ENCODE assay signal across 26 cellular contexts in the genomic region with DNA sequence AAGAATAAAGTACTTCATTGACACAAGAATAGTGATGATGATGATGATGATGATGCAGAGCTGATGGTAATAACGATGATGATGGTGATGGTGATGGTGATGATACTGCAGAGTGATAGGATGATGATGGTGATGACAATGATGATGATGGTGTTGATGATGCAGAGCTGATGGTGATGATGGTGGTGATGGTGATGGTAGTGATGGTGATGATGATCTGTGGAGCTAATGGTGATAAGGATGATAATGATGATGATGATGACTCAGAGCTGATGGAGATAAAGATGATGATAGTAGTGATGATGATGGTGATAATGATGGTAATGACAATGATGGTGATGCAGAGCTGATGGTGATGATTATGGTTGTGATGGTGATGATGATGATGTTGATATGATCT.
"Had no signal": no experiment of that assay in that cellular context is flagged by ENCODE, and none has a peak within 500 bp of the region (broad histone marks: within the 10 kb centered on the region; RNA-seq: fewer than 3 reads in every experiment).

No MANE protein-coding gene starts in this region.

- H3K27ac ChIP-seq: colonic mucosa, epithelial cell of prostate, esophagus squamous epithelium, gastrocnemius medialis, heart right ventricle, left lung, lower lobe of right lung had no signal

- DNase-seq: colonic mucosa; cortex of kidney; effector CD8-positive, alpha-beta T cell; effector memory CD8-positive, alpha-beta T cell; endodermal cell; erythroblast; esophagus squamous epithelium; foreskin fibroblast; foreskin melanocyte; gastrocnemius medialis; glutamatergic neuron; head of caudate nucleus; heart right ventricle; hippocampal formation; left cardiac atrium; left lung; left ventricle myocardium superior; lower lobe of right lung; mesenchymal stem cell; mucosa of descending colon; naive B cell had no signal

- ATAC-seq: effector memory CD8-positive, alpha-beta T cell; esophagus mucosa; gastrocnemius medialis; heart right ventricle; left cardiac atrium; left lung; left ventricle myocardium superior; lower lobe of right lung; mucosa of descending colon had no signal

- H3K9me3 ChIP-seq: colonic mucosa, esophagus squamous epithelium, gastrocnemius medialis, heart right ventricle, left lung, lower lobe of right lung, mucosa of descending colon had no signal

- H3K4me1 ChIP-seq: colonic mucosa, esophagus squamous epithelium, gastrocnemius medialis, heart right ventricle, left lung, lower lobe of right lung had no signal

- FAIRE-seq: endometrium, islet of Langerhans, keratinocyte had no signal

- H3K36me3 ChIP-seq: colonic mucosa, esophagus squamous epithelium, gastrocnemius medialis, heart right ventricle, left lung, lower lobe of right lung had no signal

- H3K27me3 ChIP-seq: colonic mucosa, esophagus squamous epithelium, gastrocnemius medialis, heart right ventricle, left lung had no signal

- H3K4me3 ChIP-seq: colonic mucosa, esophagus squamous epithelium, gastrocnemius medialis, heart right ventricle, left lung, lower lobe of right lung, mucosa of descending colon had no signal
